In genomic region chrX:15617111-15617510, GRCh38 we compare ENCODE assay signal across 15 cellular contexts. TPM values are rescaled to one million over a fixed set of nuclear protein-coding genes. Genes with fewer than 3 reads are reported as not detected.
DNase-seq lines count a peak whose midpoint lies in the region; ATAC-seq, FAIRE-seq and TF ChIP-seq lines count a peak whose summit lies in the region.
"Had no signal": no experiment of that assay in that cellular context is flagged by ENCODE, and none has a peak within 500 bp of the region (broad histone marks: within the 10 kb centered on the region; RNA-seq: fewer than 3 reads in every experiment).

No MANE protein-coding gene starts in this region.

- FAIRE-seq in frontal cortex (lab: Jason Lieb, UNC), result no peak
- FAIRE-seq: H1 had no signal

- ATAC-seq in HG02678 (IDR thresholded peaks at IDR 0.05; ENCODE audit: unreplicated experiment), result no peak
- ATAC-seq: A549 had no signal

- H3K36me3 ChIP-seq in MG63 (no peaks in the 10 kb centered on the region), breast epithelium (no peaks in the 10 kb centered on the region), hepatocyte (replicated peaks; ENCODE audit: insufficient read depth, low read depth) (no peaks in the 10 kb centered on the region)
- H3K36me3 ChIP-seq: HAP-1 had no signal

- 86% methylated on average over 6 of the region's 6 CpGs for WGBS in hepatocyte (ENCODE audit: low lambda C conversion rate, missing lambda C conversion rate)

- peak overlapping the region; percentile 65 to 68 for H3K27ac ChIP-seq in breast epithelium
- H3K27ac ChIP-seq in hepatocyte, result peak overlapping the region; percentile 74
- H3K27ac ChIP-seq: A549 had no signal

- H3K79me2 ChIP-seq in hepatocyte, result no peaks in the 10 kb centered on the region

- H3K4me3 ChIP-seq in MG63 (no peak overlapping the region), breast epithelium (no peak overlapping the region), hepatocyte (no peak overlapping the region)
- H3K4me3 ChIP-seq: A549, HAP-1 had no signal

- no peaks in the 10 kb centered on the region for H3K9me2 ChIP-seq in hepatocyte (replicated peaks; ENCODE audit: insufficient read depth)

- no peaks in the 10 kb centered on the region for H3K9me3 ChIP-seq in MG63
- H3K9me3 ChIP-seq in breast epithelium, result no peaks in the 10 kb centered on the region
- H3K9me3 ChIP-seq in hepatocyte (ENCODE audit: low read depth), result no peaks in the 10 kb centered on the region
- H3K9me3 ChIP-seq: A549, Caco-2, HAP-1 had no signal

- no peak overlapping the region for H3K4me2 ChIP-seq in hepatocyte
- H3K4me2 ChIP-seq: A549 had no signal

- no peaks in the 10 kb centered on the region for H4K20me1 ChIP-seq in hepatocyte (ENCODE audit: insufficient read depth, poor library complexity, severe bottlenecking)

- H3K4me1 ChIP-seq in breast epithelium (no peaks in the 10 kb centered on the region), hepatocyte (ENCODE audit: insufficient read depth) (peaks cover 12% of the 10 kb centered on the region)
- H3K4me1 ChIP-seq: HAP-1 had no signal

- intact Hi-C loops in breast epithelium (cut with DNase I; ENCODE audit: low total_unique reads), result no loop called here

- H2AFZ ChIP-seq in hepatocyte, result no peak overlapping the region

- DNase-seq in MG63 (peak; percentile 30), breast epithelium (ENCODE audit: low spot score in 2 of 2) (no peak), hepatocyte (ENCODE audit: low spot score) (no peak), frontal cortex (ENCODE audit: low spot score in 2 of 2) (no peak), DMS53 (lab: John Stamatoyannopoulos, UW) (no peak)
- DNase-seq: Caco-2; CD8-positive, alpha-beta memory T cell had no signal

- TF ChIP-seq CTCF in breast epithelium (IDR thresholded peaks at IDR 0.05), result no peak
- TF ChIP-seq CTCF in hepatocyte (IDR thresholded peaks at IDR 0.05; ENCODE audit: poor library complexity), result no peak

- H3K27me3 ChIP-seq in MG63, result no peaks in the 10 kb centered on the region
- peaks cover 0 to 55% of the 10 kb centered on the region in 2 donors for H3K27me3 ChIP-seq in breast epithelium
- no peaks in the 10 kb centered on the region for H3K27me3 ChIP-seq in hepatocyte

- no peak for TF ChIP-seq POLR2A in breast epithelium (IDR thresholded peaks at IDR 0.05)

RNA-seq across cellular contexts. Expression of gene ACE2, which starts 16.4 kb away (rescaled TPM):
- total RNA-seq in MG63 (2014; rRNA removed; shearing (Covaris generic); ENCODE audit: low replicate concordance), result not detected in 2 replicates
- 1 to 10 TPM; 2.2 to 7.2 (median 5.6) TPM for total RNA-seq in breast epithelium
- total RNA-seq in hepatocyte, result 47.8 and 49.9 TPM in 2 replicates
- polyA plus RNA-seq in hepatocyte, result 12.5 and 16.5 TPM in 2 replicates
- total RNA-seq in frontal cortex, result under 0.01 TPM
- total RNA-seq: CD8-positive, alpha-beta memory T cell; Daoy; H1; HT1080 had no signal
- polyA plus RNA-seq: BJ; CD14-positive monocyte; CD8-positive, alpha-beta memory T cell had no signal

RNA-seq across cellular contexts. Expression of gene CLTRN, which starts 47.5 kb away (rescaled TPM):
- 0.89 TPM in 1 of 2 replicates, not detected in the other for total RNA-seq in MG63 (2014; rRNA removed; shearing (Covaris generic); ENCODE audit: low replicate concordance)
- under 1 TPM in 2 of 3 donors, not detected in 1; 0.59 to 0.98 TPM for total RNA-seq in breast epithelium
- 30.5 and 37.4 TPM in 2 replicates for total RNA-seq in hepatocyte
- polyA plus RNA-seq in hepatocyte, result 22.7 and 32.6 TPM in 2 replicates
- total RNA-seq in frontal cortex, result 0.41 TPM
- total RNA-seq: HT1080 had no signal
- polyA plus RNA-seq: CD14-positive monocyte had no signal

Comparison
In these comparisons a context has a peak if more than half of its experiments do, and no peak if none do; other contexts are left out.
1. RNA of gene CLTRN, which starts 47.5 kb away (total RNA-seq): 30.5 to 37.4 TPM in hepatocyte; 0.89 TPM in MG63, 0.59 to 0.98 TPM in breast epithelium and 0.41 TPM in frontal cortex (single experiment); every median in the first group is over 10 times any median in the second.